Comparison of ENCODE assay signal across 18 cellular contexts in the genomic region with DNA sequence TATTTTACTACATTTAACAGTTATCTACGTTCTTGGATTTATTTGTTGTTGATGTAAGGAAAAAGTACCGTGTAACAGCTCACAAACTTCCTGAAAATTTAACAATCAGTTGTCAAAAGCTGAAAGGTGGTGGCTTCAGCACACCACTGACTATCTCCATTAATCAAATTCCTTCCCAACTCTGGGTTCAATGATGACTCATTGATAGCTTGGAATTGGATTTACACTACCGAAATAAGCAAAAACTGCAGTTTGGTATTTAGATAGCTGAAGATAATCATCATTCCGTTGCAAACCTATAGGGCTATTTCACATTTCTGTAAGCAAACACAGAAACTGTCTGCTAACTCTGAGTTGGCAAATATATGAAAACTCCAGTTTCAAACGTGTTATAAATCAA.
DNase-seq lines count a peak whose midpoint lies in the region; ATAC-seq, FAIRE-seq and TF ChIP-seq lines count a peak whose summit lies in the region.
"Had no signal": no experiment of that assay in that cellular context is flagged by ENCODE, and none has a peak within 500 bp of the region (broad histone marks: within the 10 kb centered on the region; RNA-seq: fewer than 3 reads in every experiment).

No MANE protein-coding gene starts in this region.

- POLR2A ChIA-PET in endothelial cell of umbilical vein (lab: Charles Lee) = no interaction called here

- 0 out of 2 replicates have a peak, but pooled peaks cover 3% of the 10 kb centered on the region for H3K9me2 ChIP-seq in Karpas-422 (replicated peaks; ENCODE audit: insufficient read depth, low read length)

- 16 to 49% (median 26%) methylated on average over 5 of the region's 5 CpGs for WGBS in small intestine, 3 donors

- no peaks in the 10 kb centered on the region for H3K27me3 ChIP-seq in Karpas-422 (ENCODE audit: low read length)
- no peaks in the 10 kb centered on the region for H3K27me3 ChIP-seq in endothelial cell of umbilical vein (ENCODE audit: control insufficient read depth in 2 of 2, insufficient read depth in 2 of 2, low read length in 2 of 2)
- no peaks in the 10 kb centered on the region for H3K27me3 ChIP-seq in small intestine (ENCODE audit: control insufficient read depth in 2 of 2, insufficient read depth in 2 of 2, low read length in 2 of 2)

- BruUV-seq in endothelial cell of umbilical vein (replicated peaks; lab: Mats Ljungman, UMichigan) = no TSS peak

- DNase-seq in Karpas-422 = peak; percentile 20
- DNase-seq in endothelial cell of umbilical vein (ENCODE audit: low read depth, low spot score) = peak; percentile 40
- peak; percentile 19 for DNase-seq in small intestine
- DNase-seq in NCI-H1105 (lab: John Stamatoyannopoulos, UW) = no peak
- DNase-seq in hepatic stellate cell (ENCODE audit: low spot score) = no peak
- DNase-seq: C1 segment of cervical spinal cord; Calu3; CD4-positive, alpha-beta memory T cell; COR-L47; DMS153; DND-41; H7; HCEC 1CT had no signal

- no peak overlapping the region for H3K4me2 ChIP-seq in Karpas-422 (ENCODE audit: low read depth, low read length, poor library complexity, severe bottlenecking)
- H3K4me2 ChIP-seq in endothelial cell of umbilical vein (ENCODE audit: insufficient read depth, low read length) = peak overlapping the region; percentile 21

- H2AFZ ChIP-seq in Karpas-422 (ENCODE audit: low read length) (no peak overlapping the region), endothelial cell of umbilical vein (ENCODE audit: low read depth, low read length) (peak overlapping the region; percentile 11)

- FAIRE-seq in endothelial cell of umbilical vein (lab: Jason Lieb, UNC) = peak; percentile 31
- no peak for FAIRE-seq in small intestine (lab: Jason Lieb, UNC)
- FAIRE-seq: G401.6, GM12892, H1 had no signal

- dilution Hi-C loops in endothelial cell of umbilical vein (cut with MboI; ENCODE audit: extremely low pct_ligation_motif_present, low sequenced_read_pairs) = no loop called here

- H3K9ac ChIP-seq in Karpas-422 (ENCODE audit: low read length) (no peak overlapping the region), endothelial cell of umbilical vein (replicated peaks; ENCODE audit: extremely low read depth, insufficient read depth, low read length) (no peak overlapping the region)
- H3K9ac ChIP-seq: GM23248 had no signal

- ATAC-seq in GM19455 (IDR thresholded peaks at IDR 0.05; ENCODE audit: unreplicated experiment) = no peak

- H3K4me3 ChIP-seq in Karpas-422 (ENCODE audit: low read length) (no peak overlapping the region), endothelial cell of umbilical vein (replicated peaks in 1 of 3; ENCODE audit: insufficient read depth in 1 of 3, low read depth in 1 of 3, low read length in 3 of 3) (no peak overlapping the region), small intestine (ENCODE audit: low read depth in 1 of 2, low read length in 2 of 2) (no peak overlapping the region)
- H3K4me3 ChIP-seq: GM23248 had no signal

- peaks cover 7% of the 10 kb centered on the region for H3K9me3 ChIP-seq in Karpas-422 (ENCODE audit: low read length)
- H3K9me3 ChIP-seq in endothelial cell of umbilical vein (replicated peaks; ENCODE audit: control insufficient read depth, insufficient read depth, low read length) = no peaks in the 10 kb centered on the region
- no peaks in the 10 kb centered on the region for H3K9me3 ChIP-seq in small intestine (ENCODE audit: control insufficient read depth, low read depth)

- H3K9me1 ChIP-seq in endothelial cell of umbilical vein (replicated peaks; ENCODE audit: control insufficient read depth, extremely low read depth, insufficient read depth, low read length) = no peaks in the 10 kb centered on the region

- intact Hi-C loops in endothelial cell of umbilical vein (cut with micrococcal nuclease) = loop anchor here (5.0 kb wide), 3 partner anchors 86 to 446 kb away; partner anchors contain the start of gene GULP1

- H3K79me2 ChIP-seq in Karpas-422 (ENCODE audit: low read length) = no peaks in the 10 kb centered on the region
- H3K79me2 ChIP-seq in endothelial cell of umbilical vein (ENCODE audit: control insufficient read depth, insufficient read depth, low read length) = no peaks in the 10 kb centered on the region

- H4K20me1 ChIP-seq in Karpas-422 (ENCODE audit: insufficient read depth, low read depth, low read length) = no peaks in the 10 kb centered on the region
- H4K20me1 ChIP-seq in endothelial cell of umbilical vein (replicated peaks; ENCODE audit: control insufficient read depth, extremely low read depth, insufficient read depth, low read length) = no peaks in the 10 kb centered on the region

- CTCF ChIA-PET in endothelial cell of umbilical vein (lab: Charles Lee) = interaction anchor here (1.0 to 2.6 kb wide), 5 partner anchors 9 to 493 kb away, joined by 3 to 11 read pairs (median 3); no protein-coding TSS in a partner anchor

- H3K27ac ChIP-seq in Karpas-422 (ENCODE audit: low read length) = no peak overlapping the region
- H3K27ac ChIP-seq in endothelial cell of umbilical vein (ENCODE audit: insufficient read depth, low read depth, low read length) = peak overlapping the region; percentile 43
- H3K27ac ChIP-seq in small intestine (ENCODE audit: low read depth in 1 of 2, low read length in 1 of 2) = no peak overlapping the region
- H3K27ac ChIP-seq: GM23248 had no signal

- TF ChIP-seq CTCF in endothelial cell of umbilical vein (IDR thresholded peaks at IDR 0.05; ENCODE audit: extremely low read depth in 1 of 2, insufficient read depth in 1 of 2, low read depth in 1 of 2, low read length in 2 of 2) = no peak

- TF ChIP-seq POLR2A in endothelial cell of umbilical vein (IDR thresholded peaks at IDR 0.05; ENCODE audit: low read depth, low read length) = no peak

- H3K36me3 ChIP-seq in Karpas-422 (ENCODE audit: insufficient read depth, low read length) (no peaks in the 10 kb centered on the region), endothelial cell of umbilical vein (ENCODE audit: control insufficient read depth in 2 of 2, extremely low read depth in 1 of 2, insufficient read depth in 2 of 2, low read length in 2 of 2) (no peaks in the 10 kb centered on the region), small intestine (ENCODE audit: control insufficient read depth in 2 of 2, insufficient read depth in 2 of 2, low read length in 2 of 2) (no peaks in the 10 kb centered on the region)

- H3K4me1 ChIP-seq in Karpas-422 (ENCODE audit: low read length) (no peaks in the 10 kb centered on the region), endothelial cell of umbilical vein (ENCODE audit: control insufficient read depth, extremely low read depth, insufficient read depth, low read length) (peaks cover 37% of the 10 kb centered on the region), small intestine (ENCODE audit: control insufficient read depth in 2 of 2, insufficient read depth in 1 of 2, low read depth in 1 of 2, low read length in 1 of 2) (no peaks in the 10 kb centered on the region)

TF ChIP-seq in endothelial cell of umbilical vein, 7 proteins besides CTCF, POLR2A, EP300 and RAD21:
- TF ChIP-seq MYC (IDR thresholded peaks at IDR 0.05; ENCODE audit: low read depth, low read length) = no peak
- TF ChIP-seq FOS (IDR thresholded peaks at IDR 0.05; ENCODE audit: borderline replicate concordance, insufficient read depth, low read length) = peak; percentile 44
- peak; percentile 63 for TF ChIP-seq GATA2 (IDR thresholded peaks at IDR 0.05; ENCODE audit: insufficient read depth, insufficient read length, low read depth, low read length)
- peak; percentile 53 for TF ChIP-seq JUN (IDR thresholded peaks at IDR 0.05; ENCODE audit: borderline replicate concordance, insufficient read depth, insufficient read length, low read depth)
- peak; percentile 29 for TF ChIP-seq POLR2AphosphoS5 (IDR thresholded peaks at IDR 0.05; ENCODE audit: insufficient read depth, low read depth, low read length)

Comparison
In these comparisons a context has a peak if more than half of its experiments do, and no peak if none do; other contexts are left out.
1. DNase-seq: peak in Karpas-422 (single experiment), endothelial cell of umbilical vein (single experiment) and small intestine (single experiment); none in NCI-H1105 (single experiment) and hepatic stellate cell (single experiment).